In genomic region chr10:92124020-92124419, GRCh38 we compare ENCODE assay signal across 14 cellular contexts.
DNase-seq lines count a peak whose midpoint lies in the region; ATAC-seq, FAIRE-seq and TF ChIP-seq lines count a peak whose summit lies in the region.
"Had no signal": no experiment of that assay in that cellular context is flagged by ENCODE, and none has a peak within 500 bp of the region (broad histone marks: within the 10 kb centered on the region; RNA-seq: fewer than 3 reads in every experiment).

No MANE protein-coding gene starts in this region.

- intact Hi-C loops in mammary epithelial cell (cut with micrococcal nuclease) (no loop called here), psoas muscle (cut with DNase I) (no loop called here)

- WGBS in A549 (ENCODE audit: missing lambda C conversion rate) = 69% methylated on average over 1 of the region's 1 CpG
- 92% methylated on average over 1 of the region's 1 CpG for WGBS in mammary epithelial cell (ENCODE audit: low coverage, missing lambda C conversion rate)
- WGBS in psoas muscle, 3 donors = 12 to 24% (median 24%) methylated on average over 1 of the region's 1 CpG

- DNase-seq in A549 (ENCODE audit: low read depth in 1 of 2, low spot score in 1 of 2) = no peak
- no peak for DNase-seq in mammary epithelial cell
- DNase-seq in iris pigment epithelial cell (ENCODE audit: low read depth) = peak; percentile 50
- DNase-seq in psoas muscle = no peak
- no peak for DNase-seq in OCI-M2 (lab: John Stamatoyannopoulos, UW; ENCODE audit: unreplicated experiment)
- no peak for DNase-seq in mucosa of gallbladder (ENCODE audit: low spot score)
- no peak for DNase-seq in glomerular visceral epithelial cell (ENCODE audit: extremely low spot score)
- DNase-seq: activated CD4-positive, alpha-beta memory T cell treated with anti-CD3 and anti-CD28 coated beads for 36 hours; NCI-H345; SJCRH30; stimulated activated CD4-positive, alpha-beta T cell treated with anti-CD3 and anti-CD28 coated beads, Interleukin-12 subunit alpha, Interleukin-12 subunit beta, amount 100 ng/mL, for 4 hours had no signal

- ATAC-seq in A549 (0 out of 6 replicates have a peak, but pooled peaks of 1 of the 2 experiments have one; percentile 23), psoas muscle (peak in 2 of 4 donors; percentile 32 to 39), GM18909 (IDR thresholded peaks at IDR 0.05; ENCODE audit: poor library complexity, unreplicated experiment) (no peak)

- TF ChIP-seq CTCF in A549 (IDR thresholded peaks at IDR 0.05) (no peak), mammary epithelial cell (conservative IDR thresholded peaks at IDR 0.05 in 1 of 2, IDR thresholded peaks at IDR 0.05 in 1 of 2; ENCODE audit: extremely low read depth in 1 of 2, insufficient read depth in 1 of 2, low read depth in 1 of 2, low read length in 2 of 2) (no peak), psoas muscle (IDR thresholded peaks at IDR 0.05) (no peak)

- no peak for TF ChIP-seq EP300 in A549 (IDR thresholded peaks at IDR 0.05)

- H3K36me3 ChIP-seq in mammary epithelial cell (ENCODE audit: insufficient read depth, low read length) (no peaks in the 10 kb centered on the region), psoas muscle (ENCODE audit: insufficient read depth in 1 of 2, low read depth in 1 of 2) (no peaks in the 10 kb centered on the region)
- H3K36me3 ChIP-seq: SJCRH30 had no signal

- dilution Hi-C loops in mammary epithelial cell (cut with HindIII; ENCODE audit: low sequenced_read_pairs) = loop anchor here (5.0 kb wide), 1 partner anchor 43 kb away; no protein-coding TSS in a partner anchor

- in situ Hi-C loops in mammary epithelial cell (cut with MboI; ENCODE audit: low sequenced_read_pairs in 2 of 2) = no loop called here

- H3K9me3 ChIP-seq in A549 = no peaks in the 10 kb centered on the region
- no peaks in the 10 kb centered on the region for H3K9me3 ChIP-seq in mammary epithelial cell (replicated peaks; ENCODE audit: insufficient read depth, low read length)
- H3K9me3 ChIP-seq in psoas muscle = no peaks in the 10 kb centered on the region
- H3K9me3 ChIP-seq: SJCRH30 had no signal

- peak overlapping the region; percentile 3 to 45; a peak in 4 of 6 replicates for H3K27ac ChIP-seq in A549
- H3K27ac ChIP-seq in mammary epithelial cell (ENCODE audit: insufficient read depth, low read depth, low read length) = no peak overlapping the region
- peak overlapping the region; percentile 56 for H3K27ac ChIP-seq in psoas muscle
- H3K27ac ChIP-seq: HL-60, KMS-11, SJCRH30 had no signal

- BruUV-seq in mammary epithelial cell (replicated peaks; lab: Mats Ljungman, UMichigan) = no TSS peak

- H3K9ac ChIP-seq in mammary epithelial cell (ENCODE audit: insufficient read depth, low read length) = no peak overlapping the region
- H3K9ac ChIP-seq: KMS-11 had no signal

- peaks cover 47% of the 10 kb centered on the region for H3K4me1 ChIP-seq in A549
- peaks cover 39% of the 10 kb centered on the region for H3K4me1 ChIP-seq in mammary epithelial cell (ENCODE audit: insufficient read depth, low read length)
- peaks cover 53% of the 10 kb centered on the region for H3K4me1 ChIP-seq in psoas muscle

- POLR2A ChIA-PET in A549 (lab: Yijun Ruan, JAX) = no interaction called here

- H2AFZ ChIP-seq in mammary epithelial cell (ENCODE audit: low read depth, low read length) = no peak overlapping the region

- TF ChIP-seq POLR2A in A549 (IDR thresholded peaks at IDR 0.05; ENCODE audit: low read length) = no peak

- H3K79me2 ChIP-seq in mammary epithelial cell (ENCODE audit: insufficient read depth, low read length) = no peaks in the 10 kb centered on the region

- peaks cover 3% of the 10 kb centered on the region for H4K20me1 ChIP-seq in mammary epithelial cell (ENCODE audit: insufficient read depth, low read length)

- no peak for TF ChIP-seq RAD21 in A549 (conservative IDR thresholded peaks at IDR 0.05 in 1 of 2, IDR thresholded peaks at IDR 0.05 in 1 of 2)

- H3K4me3 ChIP-seq in A549 (no peak overlapping the region), mammary epithelial cell (replicated peaks in 1 of 3; ENCODE audit: insufficient read depth in 1 of 3, low read depth in 2 of 3, low read length in 3 of 3) (no peak overlapping the region), psoas muscle (no peak overlapping the region)
- H3K4me3 ChIP-seq: SJCRH30 had no signal

- FAIRE-seq in A549 (lab: Jason Lieb, UNC) = no peak

- peak overlapping the region; percentile 66 for H3K4me2 ChIP-seq in A549
- peak overlapping the region; percentile 42 for H3K4me2 ChIP-seq in mammary epithelial cell (ENCODE audit: insufficient read depth, low read depth, low read length)
- H3K4me2 ChIP-seq: KMS-11 had no signal

- H3K27me3 ChIP-seq in mammary epithelial cell (ENCODE audit: insufficient read depth, low read length) (no peaks in the 10 kb centered on the region), psoas muscle (ENCODE audit: insufficient read depth in 3 of 3, low read length in 2 of 3) (no peaks in the 10 kb centered on the region)
- H3K27me3 ChIP-seq: SJCRH30 had no signal

- CTCF ChIA-PET in A549 (lab: Yijun Ruan, JAX) = interaction anchor here (1.0 kb wide), 1 partner anchor 136 kb away, joined by 4 read pairs; no protein-coding TSS in a partner anchor
- CTCF ChIA-PET in mammary epithelial cell (lab: Charles Lee; ENCODE audit: low non-redundant PET) = no interaction called here

TF ChIP-seq in A549, 52 proteins besides CTCF, POLR2A, EP300 and RAD21:
- TF ChIP-seq EHMT2 (IDR thresholded peaks at IDR 0.05; ENCODE audit: low read depth) = no peak
- TF ChIP-seq HOXA7 (CRISPR knock-in tag; IDR thresholded peaks at IDR 0.05) = no peak
- TF ChIP-seq EHF (CRISPR knock-in tag; IDR thresholded peaks at IDR 0.05) = no peak
- no peak for TF ChIP-seq RNF2 (IDR thresholded peaks at IDR 0.05; ENCODE audit: borderline replicate concordance, low read depth)
- no peak for TF ChIP-seq MAZ (IDR thresholded peaks at IDR 0.05; ENCODE audit: borderline replicate concordance, low read depth, low read length)
- TF ChIP-seq PBX3 (IDR thresholded peaks at IDR 0.05) = no peak
- TF ChIP-seq MAFK (IDR thresholded peaks at IDR 0.05; ENCODE audit: partially characterized antibody) = no peak
- TF ChIP-seq ZSCAN20 (CRISPR knock-in tag; IDR thresholded peaks at IDR 0.05) = no peak
- no peak for TF ChIP-seq SMC3 (IDR thresholded peaks at IDR 0.05)
- no peak for TF ChIP-seq HEYL (CRISPR knock-in tag; IDR thresholded peaks at IDR 0.05)
- TF ChIP-seq REST (IDR thresholded peaks at IDR 0.05) = no peak
- TF ChIP-seq HOXB5 (CRISPR knock-in tag; IDR thresholded peaks at IDR 0.05) = no peak
- no peak for TF ChIP-seq RCOR1 (IDR thresholded peaks at IDR 0.05; ENCODE audit: low read depth, low read length)
- TF ChIP-seq NPAS2 (CRISPR knock-in tag; IDR thresholded peaks at IDR 0.05; ENCODE audit: borderline replicate concordance) = no peak
- TF ChIP-seq MYC (IDR thresholded peaks at IDR 0.05; ENCODE audit: borderline replicate concordance, low read length) = no peak
- no peak for TF ChIP-seq FOXS1 (CRISPR knock-in tag; IDR thresholded peaks at IDR 0.05)
